12 cellular contexts compared by ENCODE assay signal in genomic region chr10:14665304-14665703, GRCh38.
A peak's percentile ranks its signal among the peaks of the same experiment; 100 is the strongest.
DNase-seq lines count a peak whose midpoint lies in the region; ATAC-seq, FAIRE-seq and TF ChIP-seq lines count a peak whose summit lies in the region.
"Had no signal": no experiment of that assay in that cellular context is flagged by ENCODE, and none has a peak within 500 bp of the region (broad histone marks: within the 10 kb centered on the region; RNA-seq: fewer than 3 reads in every experiment).

No MANE protein-coding gene starts in this region.

- no peak overlapping the region for H2AK5ac ChIP-seq in mesenchymal stem cell (ENCODE audit: low read length, severe bottlenecking)

- BruUV-seq in PC-3 (replicated peaks; lab: Mats Ljungman, UMichigan): no TSS peak

- peaks cover 15% of the 10 kb centered on the region for H3K4me1 Mint-ChIP-seq in endothelial cell (ENCODE audit: unreplicated experiment)

- DNase-seq in DMS 273 (lab: John Stamatoyannopoulos, UW; ENCODE audit: unreplicated experiment) (peak; percentile 78), GM23248 (peak; percentile 11), PC-3 (peak; percentile 28), foreskin melanocyte (peak; percentile 11), endothelial cell (ENCODE audit: low spot score) (no peak), cerebellar nuclear complex (lab: John Stamatoyannopoulos, UW) (no peak), HTR-8/SVneo (ENCODE audit: insufficient read length, low spot score) (no peak), mesenchymal stem cell (no peak)
- DNase-seq: effector CD4-positive, alpha-beta T cell; GOT3; thyroid gland had no signal

- peaks cover 1% of the 10 kb centered on the region for H3K27me3 Mint-ChIP-seq in endothelial cell (ENCODE audit: unreplicated experiment)

- H3K36me3 ChIP-seq in GM23248 (ENCODE audit: low read depth): no peaks in the 10 kb centered on the region
- H3K36me3 ChIP-seq in PC-3 (ENCODE audit: low read depth, low read length): no peaks in the 10 kb centered on the region
- no peaks in the 10 kb centered on the region for H3K36me3 ChIP-seq in mesenchymal stem cell (ENCODE audit: control insufficient read depth in 1 of 2, insufficient read depth in 2 of 2, low read depth in 1 of 2, low read length in 2 of 2)
- H3K36me3 ChIP-seq: thyroid gland had no signal

- H4K8ac ChIP-seq in mesenchymal stem cell (ENCODE audit: low read length): no peak overlapping the region

- no peak overlapping the region for H3K27ac Mint-ChIP-seq in endothelial cell (ENCODE audit: unreplicated experiment)

- H3K9me3 Mint-ChIP-seq in endothelial cell (ENCODE audit: unreplicated experiment): no peaks in the 10 kb centered on the region

- no peaks in the 10 kb centered on the region for H4K20me1 ChIP-seq in GM23248 (ENCODE audit: insufficient read depth)
- H4K20me1 ChIP-seq in PC-3 (ENCODE audit: low read length): no peaks in the 10 kb centered on the region

- H3K27ac ChIP-seq in GM23248: no peak overlapping the region
- no peak overlapping the region for H3K27ac ChIP-seq in PC-3 (ENCODE audit: low read length)
- H3K27ac ChIP-seq in mesenchymal stem cell (ENCODE audit: low read length, poor library complexity, severe bottlenecking): no peak overlapping the region
- H3K27ac ChIP-seq: thyroid gland had no signal

- ATAC-seq in PC-3: no peak

- no peak overlapping the region for H3K18ac ChIP-seq in mesenchymal stem cell (ENCODE audit: low read depth in 1 of 2, low read length in 2 of 2)

- no peak overlapping the region for H4K91ac ChIP-seq in mesenchymal stem cell (ENCODE audit: low read length)

- POLR2A ChIA-PET in PC-3 (lab: Charles Lee; ENCODE audit: unreplicated experiment): no interaction called here

- H2BK15ac ChIP-seq in mesenchymal stem cell (ENCODE audit: low read depth, poor library complexity, severe bottlenecking): no peak overlapping the region

- H3K4me1 ChIP-seq in GM23248 (ENCODE audit: insufficient read depth) (peaks cover 3% of the 10 kb centered on the region; the same call in 1 of the 2 replicates), PC-3 (ENCODE audit: insufficient read depth, low read length) (peaks cover 13% of the 10 kb centered on the region), mesenchymal stem cell (ENCODE audit: control insufficient read depth, insufficient read depth, low read depth, low read length) (no peaks in the 10 kb centered on the region)
- H3K4me1 ChIP-seq: thyroid gland had no signal

- no peak overlapping the region for H3K4ac ChIP-seq in mesenchymal stem cell (ENCODE audit: low read depth in 1 of 2, low read length in 2 of 2)

- no peak overlapping the region for H2BK12ac ChIP-seq in mesenchymal stem cell (ENCODE audit: low read length in 2 of 2)

- no peak overlapping the region for H3K4me3 Mint-ChIP-seq in endothelial cell (ENCODE audit: unreplicated experiment)
- H3K4me3 Mint-ChIP-seq: neural crest cell had no signal

- H3K9me2 ChIP-seq in GM23248 (ENCODE audit: insufficient read depth) (no peaks in the 10 kb centered on the region), PC-3 (replicated peaks; ENCODE audit: low read length) (no peaks in the 10 kb centered on the region)

- H3K36me3 Mint-ChIP-seq in endothelial cell (ENCODE audit: low read depth, unreplicated experiment): no peaks in the 10 kb centered on the region

- FAIRE-seq in HTR-8/SVneo (lab: Jason Lieb, UNC): no peak

- H2AFZ ChIP-seq in GM23248 (no peak overlapping the region), PC-3 (ENCODE audit: low read length) (no peak overlapping the region), mesenchymal stem cell (ENCODE audit: low read depth, low read length) (no peak overlapping the region)

- no peaks in the 10 kb centered on the region for H3K79me1 ChIP-seq in mesenchymal stem cell (replicated peaks; ENCODE audit: low read length, poor library complexity, severe bottlenecking)

- H2BK120ac ChIP-seq in mesenchymal stem cell (ENCODE audit: low read depth, low read length): no peak overlapping the region

- H2BK5ac ChIP-seq in mesenchymal stem cell (ENCODE audit: low read depth, low read length, poor library complexity, severe bottlenecking): no peak overlapping the region

- H3K79me2 ChIP-seq in GM23248 (ENCODE audit: insufficient read depth) (no peaks in the 10 kb centered on the region), PC-3 (ENCODE audit: low read length) (no peaks in the 10 kb centered on the region)

- peaks cover 5% of the 10 kb centered on the region for H3F3A ChIP-seq in GM23248 (ENCODE audit: insufficient read depth)
- peaks cover 3% of the 10 kb centered on the region for H3F3A ChIP-seq in PC-3 (ENCODE audit: low read length, unreplicated experiment)

- H3K4me3 ChIP-seq in GM23248 (no peak overlapping the region), PC-3 (ENCODE audit: low read length) (no peak overlapping the region), mesenchymal stem cell (ENCODE audit: insufficient read depth in 1 of 2, low read depth in 1 of 2, low read length in 2 of 2) (no peak overlapping the region)
- H3K4me3 ChIP-seq: thyroid gland had no signal

- TF ChIP-seq CTCF in PC-3 (conservative IDR thresholded peaks at IDR 0.05; ENCODE audit: low read depth, low read length) (no peak), endothelial cell (IDR thresholded peaks at IDR 0.05; ENCODE audit: unreplicated experiment) (no peak)

- CTCF ChIA-PET in PC-3 (lab: Charles Lee): no interaction called here

- H3K9ac ChIP-seq in GM23248: no peak overlapping the region
- no peak overlapping the region for H3K9ac ChIP-seq in PC-3 (ENCODE audit: low read length)
- H3K9ac ChIP-seq in mesenchymal stem cell (ENCODE audit: low read length): no peak overlapping the region

- H3K14ac ChIP-seq in mesenchymal stem cell (ENCODE audit: low read length in 2 of 2): no peak overlapping the region

- H3K27me3 ChIP-seq in GM23248 (replicated peaks; ENCODE audit: insufficient read depth): no peaks in the 10 kb centered on the region
- no peaks in the 10 kb centered on the region for H3K27me3 ChIP-seq in PC-3 (ENCODE audit: low read length)
- no peaks in the 10 kb centered on the region for H3K27me3 ChIP-seq in mesenchymal stem cell (ENCODE audit: control insufficient read depth in 1 of 2, insufficient read depth in 1 of 2, low read length in 2 of 2)
- H3K27me3 ChIP-seq: thyroid gland had no signal

- no peak overlapping the region for H3K23ac ChIP-seq in mesenchymal stem cell (ENCODE audit: low read length in 2 of 2)

- H3K4me2 ChIP-seq in GM23248 (ENCODE audit: unreplicated experiment): no peak overlapping the region
- H3K4me2 ChIP-seq in PC-3 (ENCODE audit: low read length): no peak overlapping the region
- no peak overlapping the region for H3K4me2 ChIP-seq in mesenchymal stem cell (ENCODE audit: low read length, poor library complexity, severe bottlenecking)

- intact Hi-C loops in PC-3 (cut with micrococcal nuclease): no loop called here

- in situ Hi-C loops in GM23248 (cut with MboI): no loop called here

- 0 to 3% methylated on average over 1 of the region's 1 CpG for WGBS in GM23248 (ENCODE audit: low coverage in 1 of 2, low lambda C conversion rate in 2 of 2, missing lambda C conversion rate in 2 of 2), 2 experiments
- WGBS in mesenchymal stem cell: 0% methylated on average over 1 of the region's 1 CpG

- no peaks in the 10 kb centered on the region for H3K9me3 ChIP-seq in GM23248 (ENCODE audit: low read depth)
- no peaks in the 10 kb centered on the region for H3K9me3 ChIP-seq in PC-3 (ENCODE audit: low read length)
- H3K9me3 ChIP-seq in mesenchymal stem cell (ENCODE audit: control insufficient read depth, low read length): no peaks in the 10 kb centered on the region
- H3K9me3 ChIP-seq: thyroid gland had no signal

Comparison
In these comparisons a context has a peak if more than half of its experiments do, and no peak if none do; other contexts are left out.
1. DNase-seq: peak in DMS 273 (single experiment), GM23248 (single experiment), PC-3 (single experiment) and foreskin melanocyte (single experiment); none in endothelial cell (single experiment), cerebellar nuclear complex (0 of 2), HTR-8/SVneo (single experiment) and mesenchymal stem cell (single experiment).